8 cellular contexts compared by ENCODE assay signal in the genomic region with DNA sequence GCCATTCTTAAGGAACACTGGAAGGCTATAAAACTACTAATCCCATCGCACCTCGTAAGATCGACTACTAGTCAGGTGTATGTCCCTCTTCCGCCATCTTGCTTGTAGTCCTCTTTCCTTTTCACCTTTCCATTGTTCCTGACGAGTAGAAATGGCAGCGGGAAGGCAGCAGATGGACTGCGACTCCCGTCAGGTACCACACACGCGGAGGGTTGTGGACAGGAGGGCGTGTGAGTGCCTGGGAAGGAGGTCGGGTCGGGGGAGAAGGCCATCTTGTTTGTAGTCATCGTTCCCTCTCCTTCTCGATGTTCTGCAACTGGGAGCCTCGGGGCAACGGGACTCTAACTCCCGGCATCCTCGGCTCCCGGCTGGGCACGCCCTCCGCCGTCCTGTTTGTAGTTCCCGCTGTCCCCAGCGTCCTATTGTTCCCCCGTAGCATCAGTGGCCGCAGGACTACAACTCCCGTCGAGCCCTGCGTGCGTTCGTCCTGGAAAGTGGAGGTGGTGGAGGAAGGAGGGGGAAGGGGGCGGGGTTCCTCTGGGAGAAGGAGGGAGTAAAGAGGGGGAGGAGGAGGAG. TPM values are rescaled to one million over a fixed set of nuclear protein-coding genes. Genes with fewer than 3 reads are reported as not detected.
DNase-seq lines count a peak whose midpoint lies in the region; ATAC-seq and TF ChIP-seq lines count a peak whose summit lies in the region.

No MANE protein-coding gene starts in this region.

- no peaks in the 10 kb centered on the region for H4K20me1 ChIP-seq in KMS-11 (ENCODE audit: insufficient read depth)

- no peaks in the 10 kb centered on the region for H3K27me3 Mint-ChIP-seq in activated T-cell treated with anti-CD3 and anti-CD28 coated beads, Interleukin-2, amount 50 U/mL, for 4 hours (ENCODE audit: low read depth)

- H3K4me1 ChIP-seq in KMS-11 (ENCODE audit: low read depth, poor library complexity, severe bottlenecking) = peaks cover 3% of the 10 kb centered on the region
- peaks cover 2 to 3% of the 10 kb centered on the region in 2 donors for H3K4me1 ChIP-seq in esophagus (ENCODE audit: control insufficient read depth in 2 of 2, insufficient read depth in 2 of 2, low read length in 1 of 2)

- no peaks in the 10 kb centered on the region for H3K9me3 Mint-ChIP-seq in activated T-cell treated with anti-CD3 and anti-CD28 coated beads, Interleukin-2, amount 50 U/mL, for 4 hours

- H3K36me3 ChIP-seq in KMS-11 (ENCODE audit: insufficient read depth) = no peaks in the 10 kb centered on the region
- H3K36me3 ChIP-seq in esophagus (ENCODE audit: control insufficient read depth in 2 of 2, insufficient read depth in 2 of 2, low read length in 1 of 2) = peaks cover 0 to 5% of the 10 kb centered on the region in 2 donors

- H3K79me2 ChIP-seq in KMS-11 (ENCODE audit: insufficient read depth, low read depth) = no peaks in the 10 kb centered on the region

- peak overlapping the region; percentile 99 for H3K4me3 Mint-ChIP-seq in activated T-cell treated with anti-CD3 and anti-CD28 coated beads, Interleukin-2, amount 50 U/mL, for 4 hours

- peaks cover 15% of the 10 kb centered on the region for H3K4me1 Mint-ChIP-seq in activated T-cell treated with anti-CD3 and anti-CD28 coated beads, Interleukin-2, amount 50 U/mL, for 4 hours (ENCODE audit: low read depth)

- no peaks in the 10 kb centered on the region for H3K36me3 Mint-ChIP-seq in activated T-cell treated with anti-CD3 and anti-CD28 coated beads, Interleukin-2, amount 50 U/mL, for 4 hours (ENCODE audit: insufficient read depth)

- H3K27ac ChIP-seq in KMS-11 (peak overlapping the region; percentile 87), esophagus (ENCODE audit: low read depth in 2 of 2, low read length in 1 of 2) (peak overlapping the region; percentile 97 to 99)

- DNase-seq in DMS53 (lab: John Stamatoyannopoulos, UW) = peak; percentile 99
- DNase-seq in activated T-cell treated with anti-CD3 and anti-CD28 coated beads, Interleukin-2, amount 50 U/mL, for 4 hours = peak; percentile 91
- peak; percentile 100 for DNase-seq in mucosa of gallbladder (ENCODE audit: low spot score)
- peak; percentile 79 to 90 for DNase-seq in stimulated activated CD8-positive, alpha-beta memory T cell treated with anti-CD3 and anti-CD28 coated beads, Interleukin-4, amount 100 ng/mL, for 1 hour (ENCODE audit: low read depth in 2 of 2, low spot score in 1 of 2)

- H2AFZ ChIP-seq in KMS-11 (ENCODE audit: low read depth) = peak overlapping the region; percentile 53

- H3K27me3 ChIP-seq in KMS-11 (ENCODE audit: insufficient read depth, low read depth) = no peaks in the 10 kb centered on the region
- H3K27me3 ChIP-seq in esophagus (ENCODE audit: control insufficient read depth in 1 of 2, insufficient read depth in 2 of 2, low read length in 2 of 2) = no peaks in the 10 kb centered on the region

- no peak overlapping the region for H3K4me3 ChIP-seq in KMS-11 (IDR thresholded peaks at IDR 0.05; ENCODE audit: insufficient read depth, low read depth, low read length)
- peak overlapping the region; percentile 60 to 78 for H3K4me3 ChIP-seq in esophagus (ENCODE audit: low read depth in 1 of 2, low read length in 2 of 2)

- H3K9ac ChIP-seq in KMS-11 = peak overlapping the region; percentile 94

- H3K4me2 ChIP-seq in KMS-11 = peak overlapping the region; percentile 0; the same call in 1 of the 2 replicates

- ATAC-seq in GM21825 (IDR thresholded peaks at IDR 0.05; ENCODE audit: unreplicated experiment) = peak; percentile 64
- ATAC-seq in activated T-cell treated with anti-CD3 and anti-CD28 coated beads, Interleukin-2, amount 50 U/mL, for 4 hours = peak; percentile 75 to 78

- no peaks in the 10 kb centered on the region for H3K9me3 ChIP-seq in esophagus (ENCODE audit: control insufficient read depth in 2 of 2, insufficient read depth in 1 of 2, low read depth in 1 of 2, low read length in 1 of 2)

- 0% methylated on average over 33 of the region's 33 CpGs for WGBS in esophagus, 2 donors

- TF ChIP-seq CTCF in KMS-11 (conservative IDR thresholded peaks at IDR 0.05; ENCODE audit: low read depth, low read length) = no peak

TF ChIP-seq in PFSK-1, 5 proteins besides CTCF, POLR2A, EP300 and RAD21:
- TF ChIP-seq, protein P1, sequence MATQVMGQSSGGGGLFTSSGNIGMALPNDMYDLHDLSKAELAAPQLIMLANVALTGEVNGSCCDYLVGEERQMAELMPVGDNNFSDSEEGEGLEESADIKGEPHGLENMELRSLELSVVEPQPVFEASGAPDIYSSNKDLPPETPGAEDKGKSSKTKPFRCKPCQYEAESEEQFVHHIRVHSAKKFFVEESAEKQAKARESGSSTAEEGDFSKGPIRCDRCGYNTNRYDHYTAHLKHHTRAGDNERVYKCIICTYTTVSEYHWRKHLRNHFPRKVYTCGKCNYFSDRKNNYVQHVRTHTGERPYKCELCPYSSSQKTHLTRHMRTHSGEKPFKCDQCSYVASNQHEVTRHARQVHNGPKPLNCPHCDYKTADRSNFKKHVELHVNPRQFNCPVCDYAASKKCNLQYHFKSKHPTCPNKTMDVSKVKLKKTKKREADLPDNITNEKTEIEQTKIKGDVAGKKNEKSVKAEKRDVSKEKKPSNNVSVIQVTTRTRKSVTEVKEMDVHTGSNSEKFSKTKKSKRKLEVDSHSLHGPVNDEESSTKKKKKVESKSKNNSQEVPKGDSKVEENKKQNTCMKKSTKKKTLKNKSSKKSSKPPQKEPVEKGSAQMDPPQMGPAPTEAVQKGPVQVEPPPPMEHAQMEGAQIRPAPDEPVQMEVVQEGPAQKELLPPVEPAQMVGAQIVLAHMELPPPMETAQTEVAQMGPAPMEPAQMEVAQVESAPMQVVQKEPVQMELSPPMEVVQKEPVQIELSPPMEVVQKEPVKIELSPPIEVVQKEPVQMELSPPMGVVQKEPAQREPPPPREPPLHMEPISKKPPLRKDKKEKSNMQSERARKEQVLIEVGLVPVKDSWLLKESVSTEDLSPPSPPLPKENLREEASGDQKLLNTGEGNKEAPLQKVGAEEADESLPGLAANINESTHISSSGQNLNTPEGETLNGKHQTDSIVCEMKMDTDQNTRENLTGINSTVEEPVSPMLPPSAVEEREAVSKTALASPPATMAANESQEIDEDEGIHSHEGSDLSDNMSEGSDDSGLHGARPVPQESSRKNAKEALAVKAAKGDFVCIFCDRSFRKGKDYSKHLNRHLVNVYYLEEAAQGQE (IDR thresholded peaks at IDR 0.05; ENCODE audit: insufficient read depth in 1 of 2, low read depth in 2 of 2, low read length in 2 of 2) = no peak
- TF ChIP-seq FOXP2 (optimal IDR thresholded peaks at IDR 0.05; ENCODE audit: borderline replicate concordance, extremely low read depth, extremely low read length, insufficient read depth) (peak; percentile 60), POLR2AphosphoS5 (IDR thresholded peaks at IDR 0.05; ENCODE audit: low read depth, low read length) (peak; percentile 56), SIN3A (IDR thresholded peaks at IDR 0.05; ENCODE audit: borderline replicate concordance, insufficient read depth, low read length) (no peak), TAF1 (IDR thresholded peaks at IDR 0.05; ENCODE audit: borderline replicate concordance, insufficient read depth, low read length) (peak; percentile 76; the same call in 1 of the 2 replicates)

RNA-seq across cellular contexts. Expression of a gene that starts 0.3 kb away (rescaled TPM):
- polyA plus RNA-seq in PFSK-1 (2012; ENCODE audit: insufficient read length, low read depth) = 27.8 TPM
- total RNA-seq in activated T-cell treated with anti-CD3 and anti-CD28 coated beads, Interleukin-2, amount 50 U/mL, for 4 hours = 10 to 100 TPM; 25.8 to 31.3 (median 30.8) TPM
- 10 to 100 TPM; 10.7 to 35.6 TPM for polyA plus RNA-seq in esophagus
- 27.7 TPM for total RNA-seq in mucosa of gallbladder

RNA-seq across cellular contexts. Expression of a gene that starts 25.8 kb away (rescaled TPM):
- polyA plus RNA-seq in PFSK-1 (2012; ENCODE audit: insufficient read length, low read depth) = 5.8 TPM
- total RNA-seq in activated T-cell treated with anti-CD3 and anti-CD28 coated beads, Interleukin-2, amount 50 U/mL, for 4 hours = 1 to 10 TPM; 1.5 to 3.3 (median 2.8) TPM
- polyA plus RNA-seq in esophagus = 10 to 100 TPM in 1 of 2 donors, 1 to 10 TPM in 1; 8.5 to 11.6 TPM
- total RNA-seq in mucosa of gallbladder = 34.4 TPM

RNA-seq across cellular contexts. Expression of a gene that starts 26.6 kb away (rescaled TPM):
- not detected for polyA plus RNA-seq in PFSK-1 (2012; ENCODE audit: insufficient read length, low read depth)
- under 1 TPM; 0.18 to 0.33 (median 0.28) TPM for total RNA-seq in activated T-cell treated with anti-CD3 and anti-CD28 coated beads, Interleukin-2, amount 50 U/mL, for 4 hours
- polyA plus RNA-seq in esophagus = 1 to 10 TPM; 2.2 to 3.3 TPM
- 11.0 TPM for total RNA-seq in mucosa of gallbladder

RNA-seq across cellular contexts. Expression of a gene that starts 29.2 kb away (rescaled TPM):
- polyA plus RNA-seq in PFSK-1 (2012; ENCODE audit: insufficient read length, low read depth) = 15.2 TPM
- total RNA-seq in activated T-cell treated with anti-CD3 and anti-CD28 coated beads, Interleukin-2, amount 50 U/mL, for 4 hours = 10 to 100 TPM; 22.1 to 24.8 (median 23.7) TPM
- 10 to 100 TPM; 21.8 to 33.9 TPM for polyA plus RNA-seq in esophagus
- total RNA-seq in mucosa of gallbladder = 37.8 TPM

RNA-seq across cellular contexts. Expression of a gene that starts 34.5 kb away (rescaled TPM):
- polyA plus RNA-seq in PFSK-1 (2012; ENCODE audit: insufficient read length, low read depth) = 19.3 TPM
- 10 to 100 TPM; 39.3 to 49.0 (median 40.5) TPM for total RNA-seq in activated T-cell treated with anti-CD3 and anti-CD28 coated beads, Interleukin-2, amount 50 U/mL, for 4 hours
- 1 to 10 TPM; 6.8 to 9.6 TPM for polyA plus RNA-seq in esophagus
- 17.6 TPM for total RNA-seq in mucosa of gallbladder
